In the genomic region with DNA sequence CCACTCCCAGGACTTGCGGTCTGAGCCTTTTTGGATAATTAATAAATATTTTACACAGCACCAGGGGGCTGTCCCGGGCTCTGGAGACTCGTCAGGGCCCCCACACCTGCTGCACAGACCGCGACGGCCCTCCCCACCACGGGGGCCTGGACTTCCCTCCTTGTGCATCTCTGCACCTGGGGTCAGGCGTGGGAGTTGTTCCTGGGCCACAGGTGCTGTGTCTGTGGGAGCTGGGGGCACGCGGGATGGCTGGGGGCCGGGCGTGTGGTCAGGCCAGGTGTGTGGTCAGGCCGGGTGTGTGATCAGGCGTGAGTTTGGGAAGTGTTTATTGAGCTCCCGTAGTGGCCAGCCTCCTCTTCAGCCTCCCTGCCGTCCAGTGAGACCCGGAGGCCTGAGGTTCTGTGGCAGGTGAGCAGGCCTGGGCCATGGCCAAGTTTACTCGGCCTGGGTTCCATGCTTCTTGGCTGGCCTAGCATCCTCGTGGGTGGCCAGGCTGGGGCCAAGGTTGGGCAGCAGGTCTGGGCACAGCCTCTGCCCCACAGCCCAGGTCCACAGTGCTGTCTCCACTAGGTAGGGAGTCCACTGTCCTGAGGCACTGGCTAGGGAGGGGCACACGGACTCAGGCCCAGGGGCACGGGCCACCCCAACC, we compare ENCODE assay signal across 15 cellular contexts. TPM values are rescaled to one million over a fixed set of nuclear protein-coding genes. Genes with fewer than 3 reads are reported as not detected.
A peak's percentile ranks its signal among the peaks of the same experiment; 100 is the strongest.
DNase-seq lines count a peak whose midpoint lies in the region; ATAC-seq, FAIRE-seq and TF ChIP-seq lines count a peak whose summit lies in the region.
"Had no signal": no experiment of that assay in that cellular context is flagged by ENCODE, and none has a peak within 500 bp of the region (broad histone marks: within the 10 kb centered on the region; RNA-seq: fewer than 3 reads in every experiment).

No MANE protein-coding gene starts in this region.

- H3K4me2 ChIP-seq in mammary epithelial cell (ENCODE audit: insufficient read depth, low read depth, low read length) (no peak overlapping the region), K562 (ENCODE audit: insufficient read depth, low read length) (peak overlapping the region; percentile 98; the same call in 1 of the 2 replicates)
- H3K4me2 ChIP-seq: KMS-11 had no signal

- H3K4me3 ChIP-seq in mammary epithelial cell (replicated peaks in 1 of 3; ENCODE audit: insufficient read depth in 1 of 3, low read depth in 2 of 3, low read length in 3 of 3) (peak overlapping the region in 1 of 3 experiments; percentile 38), K562 (0 out of 2 replicates have a peak overlapping the region, but pooled peaks have one; percentile 64)

- peaks cover 11% of the 10 kb centered on the region for H3K9me1 ChIP-seq in K562 (ENCODE audit: control insufficient read depth, insufficient read depth, low read length)

- H3K36me3 ChIP-seq in mammary epithelial cell (ENCODE audit: insufficient read depth, low read length): peaks cover 13% of the 10 kb centered on the region
- peaks cover 43% of the 10 kb centered on the region for H3K36me3 ChIP-seq in K562 (ENCODE audit: control insufficient read depth, insufficient read depth, low read length)

- no peaks in the 10 kb centered on the region for H3K27me3 ChIP-seq in mammary epithelial cell (ENCODE audit: insufficient read depth, low read length)
- no peaks in the 10 kb centered on the region for H3K27me3 ChIP-seq in K562 (ENCODE audit: control insufficient read depth in 2 of 2, insufficient read depth in 2 of 2, low read length in 2 of 2)
- H3K27me3 ChIP-seq: tibial nerve had no signal

- BruUV-seq in MCF 10A (replicated peaks; lab: Mats Ljungman, UMichigan): no TSS peak
- BruUV-seq in mammary epithelial cell (replicated peaks; lab: Mats Ljungman, UMichigan): no TSS peak
- BruUV-seq in K562 (replicated peaks; lab: Mats Ljungman, UMichigan): no TSS peak

- in situ Hi-C loops in mammary epithelial cell (cut with MboI; ENCODE audit: low sequenced_read_pairs in 2 of 2): no loop called here
- in situ Hi-C loops in K562 (cut with MboI): loop anchor here (10.0 kb wide), 1 partner anchor 284 kb away; the partner anchor contains the start of gene NME4

- H3K9me3 ChIP-seq in mammary epithelial cell (replicated peaks; ENCODE audit: insufficient read depth, low read length) (no peaks in the 10 kb centered on the region), K562 (replicated peaks; ENCODE audit: control insufficient read depth, insufficient read depth, low read depth, low read length) (no peaks in the 10 kb centered on the region)
- H3K9me3 ChIP-seq: tibial nerve had no signal

- CTCF ChIA-PET in MCF 10A (lab: Yijun Ruan, JAX): interaction anchor here (1.2 to 1.6 kb wide), 2 partner anchors 9 to 17 kb away, joined by 3 to 6 read pairs; no protein-coding TSS in a partner anchor
- CTCF ChIA-PET in mammary epithelial cell (lab: Charles Lee; ENCODE audit: low non-redundant PET): no interaction called here
- CTCF ChIA-PET in K562 (lab: Yijun Ruan, JAX; ENCODE audit: low intra/inter-chr PET ratio): no interaction called here

- intact Hi-C loops in MCF 10A (cut with micrococcal nuclease): no loop called here
- intact Hi-C loops in mammary epithelial cell (cut with micrococcal nuclease): no loop called here
- intact Hi-C loops in K562 (cut with micrococcal nuclease): loop anchor here (5.0 kb wide), 1 partner anchor 41 kb away; the partner anchor contains the start of gene METTL26

- no peak for TF ChIP-seq CTCF in MCF 10A (IDR thresholded peaks at IDR 0.05; ENCODE audit: unreplicated experiment)
- no peak for TF ChIP-seq CTCF in mammary epithelial cell (conservative IDR thresholded peaks at IDR 0.05 in 1 of 2, IDR thresholded peaks at IDR 0.05 in 1 of 2; ENCODE audit: extremely low read depth in 1 of 2, insufficient read depth in 1 of 2, low read depth in 1 of 2, low read length in 2 of 2)
- TF ChIP-seq CTCF in K562 (IDR thresholded peaks at IDR 0.05 in 2 of 3, conservative IDR thresholded peaks at IDR 0.05 in 1 of 3; ENCODE audit: insufficient read depth in 2 of 3, low read depth in 1 of 3, low read length in 3 of 3): no peak

- POLR2A ChIA-PET in MCF 10A (lab: Yijun Ruan, JAX): interaction anchor here (0.9 to 3.9 kb wide), 8 partner anchors 10 to 98 kb away, joined by 3 to 17 read pairs (median 4); partner anchors contain the start of genes CCDC78, HAGHL and RHOT2
- POLR2A ChIA-PET in K562 (lab: Yijun Ruan, JAX): interaction anchor here (0.6 to 1.5 kb wide), 5 partner anchors 10 to 401 kb away, joined by 3 read pairs; no protein-coding TSS in a partner anchor

- no peaks in the 10 kb centered on the region for H3K9me3 Mint-ChIP-seq in MCF 10A (ENCODE audit: unreplicated experiment)
- no peaks in the 10 kb centered on the region for H3K9me3 Mint-ChIP-seq in stimulated activated memory B cell treated with anti-CD40 and anti-IgM and Interleukin-4, amounts not matched to agents 10 μg/mL and 1 μg/mL and 100 μg/mL, for 72 hours
- H3K9me3 Mint-ChIP-seq: activated CD4-positive, alpha-beta T cell treated with anti-CD3 and anti-CD28 coated beads, Interleukin-2, amount 10 ng/mL, durations not matched to agents 24 days and 14 days had no signal

- no peak overlapping the region for H3K27ac Mint-ChIP-seq in MCF 10A (ENCODE audit: low read depth, unreplicated experiment)
- no peak overlapping the region for H3K27ac Mint-ChIP-seq in stimulated activated memory B cell treated with anti-CD40 and anti-IgM and Interleukin-4, amounts not matched to agents 10 μg/mL and 1 μg/mL and 100 μg/mL, for 72 hours

- H2AFZ ChIP-seq in mammary epithelial cell (ENCODE audit: low read depth, low read length): no peak overlapping the region
- no peak overlapping the region for H2AFZ ChIP-seq in K562 (ENCODE audit: low read depth, low read length)

- no peak for TF ChIP-seq POLR2A in K562 (conservative IDR thresholded peaks at IDR 0.05)

- WGBS in mammary epithelial cell (ENCODE audit: low coverage, missing lambda C conversion rate): 32% methylated on average over 19 of the region's 21 CpGs
- WGBS in K562 (ENCODE audit: insufficient coverage, low coverage, missing lambda C conversion rate): 72% methylated on average over 20 of the region's 21 CpGs

- FAIRE-seq in K562 (lab: Jason Lieb, UNC): no peak
- FAIRE-seq: H54 had no signal

- H3K4me1 ChIP-seq in mammary epithelial cell (ENCODE audit: insufficient read depth, low read length) (peaks cover 67% of the 10 kb centered on the region), K562 (replicated peaks in 1 of 2; ENCODE audit: control insufficient read depth in 2 of 2, insufficient read depth in 2 of 2, low read length in 2 of 2) (peaks cover 43 to 98% of the 10 kb centered on the region in 2 experiments)

- H3K27ac ChIP-seq in mammary epithelial cell (ENCODE audit: insufficient read depth, low read depth, low read length) (no peak overlapping the region), K562 (ENCODE audit: extremely low read depth, low read depth, low read length) (peak overlapping the region; percentile 82; the same call in 1 of the 3 replicates)
- H3K27ac ChIP-seq: KMS-11 had no signal

- dilution Hi-C loops in mammary epithelial cell (cut with HindIII; ENCODE audit: low sequenced_read_pairs): no loop called here

- H4K20me1 ChIP-seq in mammary epithelial cell (ENCODE audit: insufficient read depth, low read length) (no peaks in the 10 kb centered on the region), K562 (replicated peaks; ENCODE audit: control insufficient read depth, insufficient read depth, low read length) (peaks cover 20% of the 10 kb centered on the region)

- peaks cover 57% of the 10 kb centered on the region for H3K36me3 Mint-ChIP-seq in MCF 10A (ENCODE audit: insufficient read depth, unreplicated experiment)
- peaks cover 28% of the 10 kb centered on the region for H3K36me3 Mint-ChIP-seq in stimulated activated memory B cell treated with anti-CD40 and anti-IgM and Interleukin-4, amounts not matched to agents 10 μg/mL and 1 μg/mL and 100 μg/mL, for 72 hours

- DNase-seq in MCF 10A (ENCODE audit: unreplicated experiment): peak; percentile 67
- DNase-seq in mammary epithelial cell: no peak
- no peak for DNase-seq in K562 (ENCODE audit: extremely low read depth in 1 of 4, low spot score in 3 of 4)
- no peak for DNase-seq in stimulated activated CD4-positive, alpha-beta T cell treated with anti-CD3 and anti-CD28 coated beads, Interleukin-4, amount 100 ng/mL, for 24 hours
- DNase-seq in KG1 (lab: John Stamatoyannopoulos, UW): no peak
- DNase-seq: activated CD4-positive, alpha-beta T cell treated with anti-CD3 and anti-CD28 coated beads, Interleukin-2, amount 10 ng/mL, durations not matched to agents 24 days and 14 days; activated effector memory CD4-positive, alpha-beta T cell treated with Interleukin-2 at 50 U/mL for 16 hours; cortex of kidney; NCI-H1436 treated with DMSO at 0.1 percent for 48 hours; NCI-H524 treated with DMSO at 0.1 percent for 48 hours; T-helper 9 cell had no signal

- TF ChIP-seq RAD21 in K562 (CRISPR knock-in tag; conservative IDR thresholded peaks at IDR 0.05 in 1 of 2, IDR thresholded peaks at IDR 0.05 in 1 of 2): no peak

- TF ChIP-seq EP300 in K562 (IDR thresholded peaks at IDR 0.05; ENCODE audit: low read length): no peak

- H3K79me2 ChIP-seq in mammary epithelial cell (ENCODE audit: insufficient read depth, low read length) (peaks cover 30% of the 10 kb centered on the region), K562 (ENCODE audit: control insufficient read depth, insufficient read depth, low read length) (peaks cover 37% of the 10 kb centered on the region)

- H3K4me1 Mint-ChIP-seq in MCF 10A (ENCODE audit: insufficient read depth, unreplicated experiment): no peaks in the 10 kb centered on the region
- peaks cover 51% of the 10 kb centered on the region for H3K4me1 Mint-ChIP-seq in stimulated activated memory B cell treated with anti-CD40 and anti-IgM and Interleukin-4, amounts not matched to agents 10 μg/mL and 1 μg/mL and 100 μg/mL, for 72 hours

- H3K4me3 Mint-ChIP-seq in MCF 10A (ENCODE audit: unreplicated experiment): no peak overlapping the region
- peak overlapping the region; percentile 11 for H3K4me3 Mint-ChIP-seq in stimulated activated memory B cell treated with anti-CD40 and anti-IgM and Interleukin-4, amounts not matched to agents 10 μg/mL and 1 μg/mL and 100 μg/mL, for 72 hours

- ATAC-seq in K562: no peak
- ATAC-seq in stimulated activated memory B cell treated with anti-CD40 and anti-IgM and Interleukin-4, amounts not matched to agents 10 μg/mL and 1 μg/mL and 100 μg/mL, for 72 hours: no peak

- H3K9ac ChIP-seq in mammary epithelial cell (ENCODE audit: insufficient read depth, low read length) (no peak overlapping the region), K562 (ENCODE audit: insufficient read depth in 1 of 2, low read depth in 2 of 2, low read length in 2 of 2) (peak overlapping the region; percentile 84 to 93; a peak in 3 of 4 replicates)
- H3K9ac ChIP-seq: KMS-11 had no signal

- no peaks in the 10 kb centered on the region for H3K27me3 Mint-ChIP-seq in MCF 10A (ENCODE audit: insufficient read depth, unreplicated experiment)
- peaks cover 13% of the 10 kb centered on the region for H3K27me3 Mint-ChIP-seq in stimulated activated memory B cell treated with anti-CD40 and anti-IgM and Interleukin-4, amounts not matched to agents 10 μg/mL and 1 μg/mL and 100 μg/mL, for 72 hours

RNA-seq across cellular contexts. Expression of gene STUB1, which starts 1.9 kb away (rescaled TPM):
- 99.3 and 124 TPM in 2 replicates for total RNA-seq in MCF 10A (2022)
- 100 to 1,000 TPM; 126 to 156 TPM for total RNA-seq in mammary epithelial cell
- polyA plus RNA-seq in mammary epithelial cell: 189 TPM
- polyA minus RNA-seq in mammary epithelial cell: 105 TPM
- 38.7 and 156 TPM in 2 replicates for total RNA-seq in K562 (2011; cell fraction: chromatin; rRNA removed; ENCODE audit: low replicate concordance)
- total RNA-seq in K562 (2011; cell fraction: nucleolus; rRNA removed): 192 and 203 TPM in 2 replicates
- 62.0 and 88.9 TPM in 2 replicates for total RNA-seq in K562 (2011; cell fraction: nucleoplasm; rRNA removed)
- 251 and 276 TPM in 2 replicates for total RNA-seq in K562 (2014; rRNA removed)
- 65.4 and 88.2 TPM in 2 replicates for total RNA-seq in K562 (2014; rRNA removed; fragmentation: Illumina TruSeq; extraction: Trizol)
- 147 and 168 TPM in 2 replicates for total RNA-seq in K562 (2015; rRNA removed; fragmentation: Illumina TruSeq; extraction: Trizol)
- total RNA-seq in K562 (2021): 191 and 213 TPM in 2 replicates
- 114 TPM in 2 replicates for polyA plus RNA-seq in K562 (2011; rRNA removed)
- 94.5 and 181 TPM in 2 replicates for polyA plus RNA-seq in K562 (2011; cell fraction: cytosol; rRNA removed)
- 195 and 305 TPM in 2 replicates for polyA plus RNA-seq in K562 (2011; cell fraction: nucleus; rRNA removed)
- 87.2 and 101 TPM in 2 replicates for polyA plus RNA-seq in K562 (2012)
- 152 and 188 TPM in 2 replicates for polyA plus RNA-seq in K562 (2014; fragmentation: Illumina TruSeq; extraction: Trizol)
- 10 to 100 TPM; 10.6 to 27.7 TPM for polyA plus RNA-seq in K562 (2014; fragmentation: Nextera tagmentation; extraction: Ambion mirVana)
- 193 and 200 TPM in 2 replicates for polyA plus RNA-seq in K562 (2014; rRNA removed)
- polyA minus RNA-seq in K562 (2011; rRNA and poly(A)+ RNA removed): 22.1 and 33.0 TPM in 2 replicates
- 41.4 and 45.7 TPM in 2 replicates for polyA minus RNA-seq in K562 (2011; cell fraction: cytosol; rRNA and poly(A)+ RNA removed)
- polyA minus RNA-seq in K562 (2011; cell fraction: nucleus; rRNA and poly(A)+ RNA removed): 57.6 and 61.8 TPM in 2 replicates

RNA-seq across cellular contexts. Expression of gene RHBDL1, which starts 2.9 kb away (rescaled TPM):
- total RNA-seq in MCF 10A (2022) (3.0 and 4.5 TPM in 2 replicates), mammary epithelial cell (1 to 10 TPM; 3.2 to 6.1 TPM), K562 (2014; rRNA removed) (2.7 and 3.9 TPM in 2 replicates), K562 (2014; rRNA removed; fragmentation: Illumina TruSeq; extraction: Trizol) (0.11 TPM in 1 of 2 replicates, not detected in the other), K562 (2015; rRNA removed; fragmentation: Illumina TruSeq; extraction: Trizol) (0.79 and 0.94 TPM in 2 replicates), K562 (2021) (3.6 and 4.0 TPM in 2 replicates)
- polyA plus RNA-seq in mammary epithelial cell (2.1 TPM), K562 (2011; rRNA removed) (1.7 and 3.5 TPM in 2 replicates), K562 (2014; fragmentation: Illumina TruSeq; extraction: Trizol) (0.55 and 1.1 TPM in 2 replicates), K562 (2014; fragmentation: Nextera tagmentation; extraction: Ambion mirVana) (under 1 TPM in 1 of 2 experiments, not detected in 1; 0.03 TPM), K562 (2014; rRNA removed) (3.4 and 5.6 TPM in 2 replicates)
- not detected for polyA minus RNA-seq in mammary epithelial cell
- total RNA-seq in K562 (2011; cell fraction: chromatin; rRNA removed; ENCODE audit: low replicate concordance): 4.0 and 18.2 TPM in 2 replicates
- total RNA-seq in K562 (2011; cell fraction: nucleolus; rRNA removed): 16.8 and 19.9 TPM in 2 replicates
- total RNA-seq in K562 (2011; cell fraction: nucleoplasm; rRNA removed): 6.3 and 7.2 TPM in 2 replicates
- polyA plus RNA-seq in K562 (2011; cell fraction: cytosol; rRNA removed): 2.9 and 8.6 TPM in 2 replicates
- 36.3 and 53.0 TPM in 2 replicates for polyA plus RNA-seq in K562 (2011; cell fraction: nucleus; rRNA removed)
- polyA plus RNA-seq in K562 (2012): 2.4 and 6.7 TPM in 2 replicates
- 0.15 and 0.39 TPM in 2 replicates for polyA minus RNA-seq in K562 (2011; rRNA and poly(A)+ RNA removed)
- polyA minus RNA-seq in K562 (2011; cell fraction: cytosol; rRNA and poly(A)+ RNA removed): 1.2 TPM in 1 of 2 replicates, not detected in the other
- polyA minus RNA-seq in K562 (2011; cell fraction: nucleus; rRNA and poly(A)+ RNA removed): 3.2 and 5.4 TPM in 2 replicates

RNA-seq across cellular contexts. Expression of gene JMJD8, which starts 5.8 kb away (rescaled TPM):
- total RNA-seq in MCF 10A (2022) (23.6 and 33.4 TPM in 2 replicates), mammary epithelial cell (10 to 100 TPM; 21.2 to 32.4 TPM), K562 (2014; rRNA removed) (48.3 and 63.8 TPM in 2 replicates), K562 (2014; rRNA removed; fragmentation: Illumina TruSeq; extraction: Trizol) (9.6 and 15.8 TPM in 2 replicates), K562 (2015; rRNA removed; fragmentation: Illumina TruSeq; extraction: Trizol) (28.3 and 29.3 TPM in 2 replicates), K562 (2021) (50.6 and 56.6 TPM in 2 replicates)
- polyA plus RNA-seq in mammary epithelial cell (42.5 TPM), K562 (2011; rRNA removed) (22.2 and 33.4 TPM in 2 replicates), K562 (2014; fragmentation: Illumina TruSeq; extraction: Trizol) (43.3 and 47.9 TPM in 2 replicates), K562 (2014; fragmentation: Nextera tagmentation; extraction: Ambion mirVana) (1 to 10 TPM; 1.2 to 2.3 TPM), K562 (2014; rRNA removed) (46.6 and 48.7 TPM in 2 replicates)
- 18.5 TPM for polyA minus RNA-seq in mammary epithelial cell
- 18.2 and 82.3 TPM in 2 replicates for total RNA-seq in K562 (2011; cell fraction: chromatin; rRNA removed; ENCODE audit: low replicate concordance)
- 114 and 120 TPM in 2 replicates for total RNA-seq in K562 (2011; cell fraction: nucleolus; rRNA removed)
- 55.7 and 56.0 TPM in 2 replicates for total RNA-seq in K562 (2011; cell fraction: nucleoplasm; rRNA removed)
- 35.0 and 78.3 TPM in 2 replicates for polyA plus RNA-seq in K562 (2011; cell fraction: cytosol; rRNA removed)
- polyA plus RNA-seq in K562 (2011; cell fraction: nucleus; rRNA removed): 96.4 and 165 TPM in 2 replicates
- 52.6 and 67.7 TPM in 2 replicates for polyA plus RNA-seq in K562 (2012)
- 5.2 and 7.4 TPM in 2 replicates for polyA minus RNA-seq in K562 (2011; rRNA and poly(A)+ RNA removed)
- polyA minus RNA-seq in K562 (2011; cell fraction: cytosol; rRNA and poly(A)+ RNA removed): 16.1 and 16.5 TPM in 2 replicates
- 65.4 and 66.1 TPM in 2 replicates for polyA minus RNA-seq in K562 (2011; cell fraction: nucleus; rRNA and poly(A)+ RNA removed)

RNA-seq across cellular contexts. Expression of gene RHOT2, which starts 10.4 kb away (rescaled TPM):
- 110 and 118 TPM in 2 replicates for total RNA-seq in MCF 10A (2022)
- total RNA-seq in mammary epithelial cell: 100 to 1,000 TPM in 1 of 2 donors, 10 to 100 TPM in 1; 48.8 to 154 TPM
- polyA plus RNA-seq in mammary epithelial cell: 87.3 TPM
- polyA minus RNA-seq in mammary epithelial cell: 29.5 TPM
- total RNA-seq in K562 (2011; cell fraction: chromatin; rRNA removed; ENCODE audit: low replicate concordance): 214 and 929 TPM in 2 replicates
- total RNA-seq in K562 (2011; cell fraction: nucleolus; rRNA removed): 1,026 and 1,077 TPM in 2 replicates
- 329 and 385 TPM in 2 replicates for total RNA-seq in K562 (2011; cell fraction: nucleoplasm; rRNA removed)
- total RNA-seq in K562 (2014; rRNA removed): 116 and 158 TPM in 2 replicates
- total RNA-seq in K562 (2014; rRNA removed; fragmentation: Illumina TruSeq; extraction: Trizol): 18.6 and 26.7 TPM in 2 replicates
- 83.6 and 87.9 TPM in 2 replicates for total RNA-seq in K562 (2015; rRNA removed; fragmentation: Illumina TruSeq; extraction: Trizol)
- total RNA-seq in K562 (2021): 267 TPM in 2 replicates
- 118 and 173 TPM in 2 replicates for polyA plus RNA-seq in K562 (2011; rRNA removed)
- 121 and 296 TPM in 2 replicates for polyA plus RNA-seq in K562 (2011; cell fraction: cytosol; rRNA removed)
- polyA plus RNA-seq in K562 (2011; cell fraction: nucleus; rRNA removed): 1,454 and 2,407 TPM in 2 replicates
- polyA plus RNA-seq in K562 (2012): 192 and 214 TPM in 2 replicates
- 112 and 139 TPM in 2 replicates for polyA plus RNA-seq in K562 (2014; fragmentation: Illumina TruSeq; extraction: Trizol)
- polyA plus RNA-seq in K562 (2014; fragmentation: Nextera tagmentation; extraction: Ambion mirVana): 1 to 10 TPM; 5.0 to 6.8 TPM
- polyA plus RNA-seq in K562 (2014; rRNA removed): 373 and 378 TPM in 2 replicates
- polyA minus RNA-seq in K562 (2011; rRNA and poly(A)+ RNA removed): 14.4 and 20.6 TPM in 2 replicates
- polyA minus RNA-seq in K562 (2011; cell fraction: cytosol; rRNA and poly(A)+ RNA removed): 48.0 and 67.2 TPM in 2 replicates
- polyA minus RNA-seq in K562 (2011; cell fraction: nucleus; rRNA and poly(A)+ RNA removed): 214 and 219 TPM in 2 replicates

RNA-seq across cellular contexts. Expression of gene WDR24, which starts 11.9 kb away (rescaled TPM):
- total RNA-seq in MCF 10A (2022) (12.2 and 13.9 TPM in 2 replicates), mammary epithelial cell (10 to 100 TPM in 1 of 2 donors, 1 to 10 TPM in 1; 5.3 to 10.3 TPM), K562 (2014; rRNA removed) (4.8 and 5.3 TPM in 2 replicates), K562 (2014; rRNA removed; fragmentation: Illumina TruSeq; extraction: Trizol) (0.70 and 1.2 TPM in 2 replicates), K562 (2015; rRNA removed; fragmentation: Illumina TruSeq; extraction: Trizol) (3.4 and 5.1 TPM in 2 replicates), K562 (2021) (23.3 and 25.4 TPM in 2 replicates)
- polyA plus RNA-seq in mammary epithelial cell (4.3 TPM), K562 (2011; rRNA removed) (3.3 and 6.7 TPM in 2 replicates), K562 (2014; fragmentation: Illumina TruSeq; extraction: Trizol) (5.5 and 10.2 TPM in 2 replicates), K562 (2014; fragmentation: Nextera tagmentation; extraction: Ambion mirVana) (under 1 TPM; 0.08 to 0.11 TPM), K562 (2014; rRNA removed) (12.2 and 12.5 TPM in 2 replicates)
- 6.9 TPM for polyA minus RNA-seq in mammary epithelial cell
- 7.7 and 42.2 TPM in 2 replicates for total RNA-seq in K562 (2011; cell fraction: chromatin; rRNA removed; ENCODE audit: low replicate concordance)
- 40.7 and 45.1 TPM in 2 replicates for total RNA-seq in K562 (2011; cell fraction: nucleolus; rRNA removed)
- 14.7 and 16.8 TPM in 2 replicates for total RNA-seq in K562 (2011; cell fraction: nucleoplasm; rRNA removed)
- 5.5 and 12.0 TPM in 2 replicates for polyA plus RNA-seq in K562 (2011; cell fraction: cytosol; rRNA removed)
- polyA plus RNA-seq in K562 (2011; cell fraction: nucleus; rRNA removed): 36.7 and 65.7 TPM in 2 replicates
- 14.6 and 20.0 TPM in 2 replicates for polyA plus RNA-seq in K562 (2012)
- polyA minus RNA-seq in K562 (2011; rRNA and poly(A)+ RNA removed): 2.7 and 3.3 TPM in 2 replicates
- polyA minus RNA-seq in K562 (2011; cell fraction: cytosol; rRNA and poly(A)+ RNA removed): 7.6 and 11.2 TPM in 2 replicates
- polyA minus RNA-seq in K562 (2011; cell fraction: nucleus; rRNA and poly(A)+ RNA removed): 14.4 and 18.2 TPM in 2 replicates
